In genomic region chr1:167455786-167456446, GRCh38 we compare ENCODE assay signal across 9 cellular contexts.
DNase-seq lines count a peak whose midpoint lies in the region; FAIRE-seq and TF ChIP-seq lines count a peak whose summit lies in the region.
"Had no signal": no experiment of that assay in that cellular context is flagged by ENCODE, and none has a peak within 500 bp of the region (broad histone marks: within the 10 kb centered on the region; RNA-seq: fewer than 3 reads in every experiment).

No MANE protein-coding gene starts in this region.

- H3K4me3 ChIP-seq in OCI-LY1 (ENCODE audit: low read depth, low read length, poor library complexity, severe bottlenecking) (peak overlapping the region; percentile 68), bronchial epithelial cell (ENCODE audit: low read depth, low read length) (peak overlapping the region; percentile 74), keratinocyte (ENCODE audit: control insufficient read depth in 2 of 3, extremely low read depth in 1 of 3, insufficient read depth in 2 of 3, low read depth in 1 of 3, low read length in 3 of 3) (peak overlapping the region; percentile 51 to 85 (median 76))

- H2AFZ ChIP-seq in H9 (ENCODE audit: low read length): no peak overlapping the region
- H2AFZ ChIP-seq in OCI-LY1 (ENCODE audit: low read length): no peak overlapping the region
- H2AFZ ChIP-seq in keratinocyte (ENCODE audit: control insufficient read depth, low read length): peak overlapping the region; percentile 96

- H2BK15ac ChIP-seq in H9 (ENCODE audit: low read depth, low read length): no peak overlapping the region

- H3K27me3 Mint-ChIP-seq in H9 (ENCODE audit: low read depth): peaks cover 47% of the 10 kb centered on the region

- H3K27me3 ChIP-seq in H9 (ENCODE audit: insufficient read depth, low read length) (peaks cover 8% of the 10 kb centered on the region; the same call in 1 of the 2 replicates), OCI-LY1 (ENCODE audit: insufficient read depth, low read length) (no peaks in the 10 kb centered on the region), bronchial epithelial cell (ENCODE audit: control insufficient read depth, insufficient read depth, low read length) (no peaks in the 10 kb centered on the region), keratinocyte (ENCODE audit: control insufficient read depth, extremely low read depth, insufficient read depth, low read length) (peaks cover 7% of the 10 kb centered on the region)

- H3K79me2 ChIP-seq in H9 (ENCODE audit: insufficient read depth, low read length) (no peaks in the 10 kb centered on the region), OCI-LY1 (ENCODE audit: insufficient read depth, low read length) (no peaks in the 10 kb centered on the region), keratinocyte (ENCODE audit: control insufficient read depth, insufficient read depth, low read length) (no peaks in the 10 kb centered on the region)

- H3K18ac ChIP-seq in H9 (ENCODE audit: insufficient read length, low read depth, low read length): no peak overlapping the region

- H3K9me3 ChIP-seq in H9 (ENCODE audit: control insufficient read depth, low read depth, low read length) (no peaks in the 10 kb centered on the region), OCI-LY1 (ENCODE audit: low read length) (no peaks in the 10 kb centered on the region), keratinocyte (ENCODE audit: control insufficient read depth, low read depth, low read length) (no peaks in the 10 kb centered on the region)

- peak overlapping the region; percentile 80 for H3K4me2 ChIP-seq in H9 (ENCODE audit: insufficient read depth, insufficient read length, low read length)
- H3K4me2 ChIP-seq in OCI-LY1 (ENCODE audit: low read length): peak overlapping the region; percentile 90
- H3K4me2 ChIP-seq in keratinocyte (ENCODE audit: control insufficient read depth, extremely low read depth, insufficient read depth, low read depth, low read length): peak overlapping the region; percentile 98

- H3K23ac ChIP-seq in H9 (ENCODE audit: insufficient read length, low read depth, low read length): no peak overlapping the region

- no peak for FAIRE-seq in bronchial epithelial cell (lab: Jason Lieb, UNC)
- FAIRE-seq in keratinocyte (lab: Jason Lieb, UNC): no peak

- H4K8ac ChIP-seq in H9 (replicated peaks; ENCODE audit: insufficient read length, low read depth, low read length): no peak overlapping the region

- H3K9me2 ChIP-seq in OCI-LY1 (ENCODE audit: low read depth, low read length): no peaks in the 10 kb centered on the region

- no peak overlapping the region; a peak in 1 of 7 replicates for H3K27ac Mint-ChIP-seq in H9

- no peak overlapping the region for H3K56ac ChIP-seq in H9 (ENCODE audit: insufficient read length, low read depth, low read length)

- DNase-seq in DMS 273 (lab: John Stamatoyannopoulos, UW; ENCODE audit: unreplicated experiment) (peak; percentile 53), DMS 273 treated with DMSO at 0.1 percent for 48 hours (lab: John Stamatoyannopoulos, UW) (no peak), H9 (peak; percentile 65), bronchial epithelial cell (ENCODE audit: low read depth) (no peak), keratinocyte (ENCODE audit: low read depth, low spot score) (no peak), NCI-H82 (lab: John Stamatoyannopoulos, UW) (no peak)
- DNase-seq in stimulated activated CD4-positive, alpha-beta T cell treated with anti-CD3 and anti-CD28 coated beads, Interleukin-4, amount 100 ng/mL, for 4 hours: peak; percentile 33 to 34

- H3K14ac ChIP-seq in H9 (ENCODE audit: insufficient read depth, low read length): no peak overlapping the region

- H3K4me1 Mint-ChIP-seq in H9: peaks cover 27 to 30% of the 10 kb centered on the region in 2 experiments

- H3K36me3 ChIP-seq in OCI-LY1 (ENCODE audit: insufficient read depth, low read length) (no peaks in the 10 kb centered on the region), bronchial epithelial cell (ENCODE audit: control insufficient read depth, insufficient read depth, low read length) (no peaks in the 10 kb centered on the region), keratinocyte (ENCODE audit: control insufficient read depth in 2 of 2, extremely low read depth in 1 of 2, insufficient read depth in 2 of 2, low read length in 2 of 2) (no peaks in the 10 kb centered on the region)

- H3T11ph ChIP-seq in H9 (ENCODE audit: low read length): no peak overlapping the region

- dilution Hi-C loops in keratinocyte (cut with MboI; ENCODE audit: extremely low pct_ligation_motif_present, low sequenced_read_pairs): no loop called here

- H3K4ac ChIP-seq in H9 (ENCODE audit: low read depth, low read length): no peak overlapping the region

- H3K4me1 ChIP-seq in H9 (ENCODE audit: insufficient read depth, low read length) (no peaks in the 10 kb centered on the region; the same call in 1 of the 2 replicates), OCI-LY1 (ENCODE audit: insufficient read depth, low read length, severe bottlenecking) (peaks cover 37% of the 10 kb centered on the region), keratinocyte (ENCODE audit: control insufficient read depth, extremely low read depth, insufficient read depth, low read length) (no peaks in the 10 kb centered on the region)

- H3F3A ChIP-seq in OCI-LY1 (ENCODE audit: insufficient read depth, low read length): 0 out of 2 replicates have a peak, but pooled peaks cover 7% of the 10 kb centered on the region

- peak overlapping the region; percentile 61 to 76 for H3K4me3 Mint-ChIP-seq in H9

- no peak overlapping the region for H2BK120ac ChIP-seq in H9 (ENCODE audit: low read depth, low read length, poor library complexity, severe bottlenecking)

- H2AK5ac ChIP-seq in H9 (ENCODE audit: insufficient read length, low read length): no peak overlapping the region

- WGBS in H9 (ENCODE audit: extremely low coverage, insufficient read length, low lambda C conversion rate): no CpG with 5 or more reads among the region's 23 CpGs

- H2BK20ac ChIP-seq in H9 (ENCODE audit: low read depth, low read length, poor library complexity, severe bottlenecking): no peak overlapping the region

- H3K79me1 ChIP-seq in H9 (ENCODE audit: insufficient read depth, low read depth, low read length, poor library complexity, severe bottlenecking): no peaks in the 10 kb centered on the region

- no peak overlapping the region for H2BK5ac ChIP-seq in H9 (ENCODE audit: insufficient read length, low read length)

- H3K36me3 Mint-ChIP-seq in H9 (ENCODE audit: insufficient read depth in 1 of 3, low read depth in 3 of 3): no peaks in the 10 kb centered on the region; a peak in 1 of 7 replicates

- no peak overlapping the region for H2BK12ac ChIP-seq in H9 (ENCODE audit: insufficient read length, low read depth, low read length)

- no peak overlapping the region for H3K9ac ChIP-seq in H9 (ENCODE audit: extremely low read depth, insufficient read length, low read length)
- peak overlapping the region; percentile 71 for H3K9ac ChIP-seq in OCI-LY1 (ENCODE audit: low read length)
- H3K9ac ChIP-seq in keratinocyte (ENCODE audit: control insufficient read depth, extremely low read depth, insufficient read depth, low read length): peak overlapping the region; percentile 77

- H4K20me1 ChIP-seq in H9 (ENCODE audit: control insufficient read depth, insufficient read depth, insufficient read length): no peaks in the 10 kb centered on the region
- no peaks in the 10 kb centered on the region for H4K20me1 ChIP-seq in OCI-LY1 (ENCODE audit: insufficient read depth, low read length)
- no peaks in the 10 kb centered on the region for H4K20me1 ChIP-seq in keratinocyte (ENCODE audit: control insufficient read depth, extremely low read depth, insufficient read depth, low read length)

- TF ChIP-seq CTCF in H9 (conservative IDR thresholded peaks at IDR 0.05) (no peak), OCI-LY1 (IDR thresholded peaks at IDR 0.05; ENCODE audit: low read length) (no peak), bronchial epithelial cell (IDR thresholded peaks at IDR 0.05; ENCODE audit: insufficient read depth, low read length, severe bottlenecking) (no peak), keratinocyte (optimal IDR thresholded peaks at IDR 0.05 in 1 of 3, IDR thresholded peaks at IDR 0.05 in 1 of 3, conservative IDR thresholded peaks at IDR 0.05 in 1 of 3; ENCODE audit: extremely low read depth in 1 of 3, insufficient read depth in 2 of 3, low read length in 3 of 3) (no peak)

- no peak overlapping the region for H3K27ac ChIP-seq in H9 (ENCODE audit: insufficient read length, low read depth, low read length)
- H3K27ac ChIP-seq in OCI-LY1 (ENCODE audit: low read depth, low read length, poor library complexity, severe bottlenecking): no peak overlapping the region
- H3K27ac ChIP-seq in keratinocyte (ENCODE audit: control insufficient read depth, insufficient read depth, low read length): no peak overlapping the region
- H3K27ac ChIP-seq: 22Rv1 had no signal

- no peaks in the 10 kb centered on the region for H3K9me3 Mint-ChIP-seq in H9

- no peaks in the 10 kb centered on the region for H3K9me1 ChIP-seq in keratinocyte (ENCODE audit: control insufficient read depth, extremely low read depth, insufficient read depth, low read length)

- peaks cover 8% of the 10 kb centered on the region for H3K23me2 ChIP-seq in H9 (ENCODE audit: insufficient read length, low read depth, low read length, poor library complexity, severe bottlenecking)

- H4K5ac ChIP-seq in H9 (ENCODE audit: insufficient read length, low read depth, low read length): no peak overlapping the region

- H4K91ac ChIP-seq in H9 (ENCODE audit: insufficient read length, low read depth, low read length): no peak overlapping the region

Comparison
In these comparisons a context has a peak if more than half of its experiments do, and no peak if none do; other contexts are left out.
1. DNase-seq: peak in DMS 273 (single experiment), H9 (single experiment) and stimulated activated CD4-positive, alpha-beta T cell treated with anti-CD3 and anti-CD28 coated beads, Interleukin-4, amount 100 ng/mL, for 4 hours (2 of 2); none in DMS 273 treated with DMSO at 0.1 percent for 48 hours (single experiment), bronchial epithelial cell (single experiment), keratinocyte (single experiment) and NCI-H82 (single experiment).
2. Peak in every context shown above with its lines, with median percentiles within 50 percentile points of each other: H3K4me2 ChIP-seq and H3K4me3 ChIP-seq.